In genomic region chr11:14249121-14249963, GRCh38 we compare ENCODE assay signal across 8 cellular contexts.
DNase-seq lines count a peak whose midpoint lies in the region; ATAC-seq lines count a peak whose summit lies in the region.

No MANE protein-coding gene starts in this region.

- H4K20me1 ChIP-seq in BLaER1, result no peaks in the 10 kb centered on the region

- H3K36me3 ChIP-seq in BLaER1, result no peaks in the 10 kb centered on the region

- H3K27me3 ChIP-seq in BLaER1, result no peaks in the 10 kb centered on the region

- intact Hi-C loops in left colon (cut with DNase I, micrococcal nuclease), result loop anchor here (5.0 to 10.0 kb wide), 2 partner anchors 292 to 295 kb away; no protein-coding TSS in a partner anchor

- H3K4me2 ChIP-seq in BLaER1, result peak overlapping the region; percentile 27

- H3K27ac ChIP-seq in BLaER1, result no peak overlapping the region

- peaks cover 10% of the 10 kb centered on the region for H3K4me1 ChIP-seq in BLaER1

- H3K9ac ChIP-seq in BLaER1, result no peak overlapping the region

- no peaks in the 10 kb centered on the region for H3K9me3 ChIP-seq in BLaER1

- no peak overlapping the region for H3K4me3 ChIP-seq in BLaER1

- DNase-seq in NCI-H2196 (lab: John Stamatoyannopoulos, UW; ENCODE audit: unreplicated experiment) (peak; percentile 75), cerebellar cortex (ENCODE audit: low spot score) (peak; percentile 94), left colon (peak in 1 of 2 donors; percentile 57), HK-2 (ENCODE audit: unreplicated experiment) (no peak)
- peak; percentile 60 to 69 for DNase-seq in activated CD4-positive, alpha-beta T cell treated with anti-CD3 and anti-CD28 coated beads for 24 hours (ENCODE audit: low read depth in 2 of 2)
- peak; percentile 72 for DNase-seq in stimulated activated CD4-positive, alpha-beta T cell treated with anti-CD3 and anti-CD28 coated beads, Interleukin-4, amount 100 ng/mL, for 24 hours

- peak; percentile 56 for ATAC-seq in GM21576 (IDR thresholded peaks at IDR 0.05; ENCODE audit: unreplicated experiment)
- peak; percentile 82 for ATAC-seq in left colon
